ENCODE assay signal across 20 cellular contexts in the genomic region with DNA sequence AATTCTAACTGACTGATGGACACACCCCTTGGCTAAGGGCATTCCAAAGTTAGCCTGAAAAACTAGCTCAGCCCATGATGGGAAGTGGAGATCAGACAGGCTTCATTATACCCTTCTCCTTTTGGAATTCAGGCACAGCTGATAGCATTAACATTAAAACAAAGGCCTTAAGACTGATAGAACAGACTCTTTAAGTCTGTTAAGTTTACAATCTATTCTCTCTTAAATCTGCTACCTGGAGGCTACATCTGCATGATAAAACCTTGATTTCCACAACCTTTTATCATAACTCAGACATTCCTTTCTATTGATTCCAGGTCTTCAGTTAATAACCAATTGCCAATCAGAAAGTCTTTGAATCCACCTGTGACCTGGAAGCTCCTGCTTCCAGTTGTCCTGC.
"Had no signal": no experiment of that assay in that cellular context is flagged by ENCODE, and none has a peak within 500 bp of the region (broad histone marks: within the 10 kb centered on the region; RNA-seq: fewer than 3 reads in every experiment).

No MANE protein-coding gene starts in this region.

- H2AFZ ChIP-seq: hepatocyte had no signal

- ATAC-seq: foreskin keratinocyte; naive thymus-derived CD4-positive, alpha-beta T cell; psoas muscle; sciatic nerve; stimulated activated memory B cell treated with anti-CD40 and anti-IgM and Interleukin-4, amounts not matched to agents 10 μg/mL and 1 μg/mL and 100 μg/mL, for 72 hours had no signal

- H3K4me3 ChIP-seq: hepatocyte, psoas muscle, spleen, tibial artery, upper lobe of left lung, uterus had no signal

- H3K4me3 Mint-ChIP-seq: naive thymus-derived CD4-positive, alpha-beta T cell; nephron progenitor cell; stimulated activated memory B cell treated with anti-CD40 and anti-IgM and Interleukin-4, amounts not matched to agents 10 μg/mL and 1 μg/mL and 100 μg/mL, for 72 hours; stimulated activated naive CD8-positive, alpha-beta T cell treated with anti-CD3 and anti-CD28 coated beads, Interleukin-15, Interleukin-2, amounts not matched to agents 100 ng/mL and 50 ng/mL, for 24 hours had no signal

- H3K27ac ChIP-seq: foreskin keratinocyte, hepatocyte, neutrophil, psoas muscle, spleen, tibial artery, upper lobe of left lung, uterus had no signal

- H3K4me2 ChIP-seq: hepatocyte had no signal

- H3K79me2 ChIP-seq: hepatocyte had no signal

- H3K4me1 ChIP-seq: foreskin keratinocyte, psoas muscle, spleen, tibial artery, upper lobe of left lung, uterus had no signal

- H3K9me3 Mint-ChIP-seq: nephron progenitor cell had no signal

- DNase-seq: effector memory CD4-positive, alpha-beta T cell; erythroblast; foreskin keratinocyte; kidney glomerular epithelial cell; naive thymus-derived CD4-positive, alpha-beta T cell; nephron progenitor cell; psoas muscle; retina; spleen; stimulated activated CD4-positive, alpha-beta T cell treated with anti-CD3 and anti-CD28 coated beads, Interleukin-15, amount 100 ng/mL, for 24 hours; stimulated activated CD4-positive, alpha-beta T cell treated with anti-CD3 and anti-CD28 coated beads, Interleukin-1b, Interleukin-23, amount 100 ng/mL, for 48 hours; stimulated activated CD4-positive, alpha-beta T cell treated with anti-CD3 and anti-CD28 coated beads, Interleukin-4, amount 100 ng/mL, for 24 hours; tibial artery; upper lobe of left lung; uterus had no signal

- H3K9me3 ChIP-seq: neutrophil, psoas muscle, tibial artery, upper lobe of left lung, uterus had no signal

- H3K4me1 Mint-ChIP-seq: naive thymus-derived CD4-positive, alpha-beta T cell; nephron progenitor cell; stimulated activated memory B cell treated with anti-CD40 and anti-IgM and Interleukin-4, amounts not matched to agents 10 μg/mL and 1 μg/mL and 100 μg/mL, for 72 hours had no signal

- H3K36me3 Mint-ChIP-seq: naive thymus-derived CD4-positive, alpha-beta T cell; stimulated activated memory B cell treated with anti-CD40 and anti-IgM and Interleukin-4, amounts not matched to agents 10 μg/mL and 1 μg/mL and 100 μg/mL, for 72 hours had no signal

- H3K36me3 ChIP-seq: neutrophil, spleen, tibial artery, upper lobe of left lung, uterus had no signal

- H3K27me3 ChIP-seq: foreskin keratinocyte, hepatocyte, neutrophil, spleen, tibial artery, upper lobe of left lung, uterus had no signal

- H3K27me3 Mint-ChIP-seq: naive thymus-derived CD4-positive, alpha-beta T cell; stimulated activated memory B cell treated with anti-CD40 and anti-IgM and Interleukin-4, amounts not matched to agents 10 μg/mL and 1 μg/mL and 100 μg/mL, for 72 hours; stimulated activated naive CD8-positive, alpha-beta T cell treated with anti-CD3 and anti-CD28 coated beads, Interleukin-15, Interleukin-2, amounts not matched to agents 100 ng/mL and 50 ng/mL, for 24 hours had no signal

- H3K27ac Mint-ChIP-seq: naive thymus-derived CD4-positive, alpha-beta T cell; nephron progenitor cell; stimulated activated memory B cell treated with anti-CD40 and anti-IgM and Interleukin-4, amounts not matched to agents 10 μg/mL and 1 μg/mL and 100 μg/mL, for 72 hours; stimulated activated naive CD8-positive, alpha-beta T cell treated with anti-CD3 and anti-CD28 coated beads, Interleukin-15, Interleukin-2, amounts not matched to agents 100 ng/mL and 50 ng/mL, for 24 hours had no signal
